2 cellular contexts compared by ENCODE assay signal in the genomic region with DNA sequence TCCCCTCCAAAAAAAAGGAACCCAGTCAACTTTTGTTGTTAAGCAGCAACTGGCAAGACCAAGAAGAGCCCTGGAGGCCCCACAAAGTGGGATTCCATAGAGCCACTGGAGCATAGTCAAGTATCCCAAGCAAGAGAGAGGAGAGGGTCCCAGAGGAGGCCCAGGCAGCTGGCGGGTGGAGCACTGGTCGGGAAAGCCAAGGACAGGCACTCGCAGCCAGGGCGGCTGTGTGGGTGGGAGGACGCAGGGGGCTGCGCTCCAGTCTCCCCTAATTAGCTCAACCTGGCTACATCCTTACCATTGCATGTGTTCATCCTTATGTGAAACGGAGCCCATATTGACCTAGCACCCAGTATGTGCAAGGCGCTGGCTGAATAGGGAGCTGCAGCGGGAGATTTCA.
TF ChIP-seq lines count a peak whose summit lies in the region.

No MANE protein-coding gene starts in this region.

TF ChIP-seq in SK-N-SH, 30 proteins besides CTCF, POLR2A, EP300 and RAD21:
- TF ChIP-seq USF1 (IDR thresholded peaks at IDR 0.05; ENCODE audit: borderline replicate concordance, low read depth), result no peak
- no peak for TF ChIP-seq MXI1 (IDR thresholded peaks at IDR 0.05; ENCODE audit: low read depth, low read length)
- TF ChIP-seq CHD2 (IDR thresholded peaks at IDR 0.05; ENCODE audit: low read length, partially characterized antibody), result no peak
- TF ChIP-seq TAF1 (IDR thresholded peaks at IDR 0.05; ENCODE audit: borderline replicate concordance, low read depth, low read length), result no peak
- no peak for TF ChIP-seq SIN3A (IDR thresholded peaks at IDR 0.05; ENCODE audit: borderline replicate concordance, low read depth, low read length)
- no peak for TF ChIP-seq NRF1 (IDR thresholded peaks at IDR 0.05; ENCODE audit: low read depth, low read length)

TF ChIP-seq in SK-N-SH treated with all-trans-retinoic acid at 6 μM for 48 hours, 23 proteins besides CTCF, POLR2A, EP300 and RAD21 (continued from another document):
- TF ChIP-seq TSHZ2 (CRISPR knock-in tag; IDR thresholded peaks at IDR 0.05) (no peak), PATZ1 (CRISPR knock-in tag; IDR thresholded peaks at IDR 0.05; ENCODE audit: borderline replicate concordance) (no peak), TCF4 (CRISPR knock-in tag; IDR thresholded peaks at IDR 0.05; ENCODE audit: borderline replicate concordance) (no peak), ZFP30 (CRISPR knock-in tag; IDR thresholded peaks at IDR 0.05) (no peak), CSDC2 (CRISPR knock-in tag; IDR thresholded peaks at IDR 0.05) (no peak), ZNF8 (CRISPR knock-in tag; IDR thresholded peaks at IDR 0.05) (no peak), ZNF565 (CRISPR knock-in tag; conservative IDR thresholded peaks at IDR 0.05; ENCODE audit: low read depth) (no peak)
- TF ChIP-seq, protein P1, sequence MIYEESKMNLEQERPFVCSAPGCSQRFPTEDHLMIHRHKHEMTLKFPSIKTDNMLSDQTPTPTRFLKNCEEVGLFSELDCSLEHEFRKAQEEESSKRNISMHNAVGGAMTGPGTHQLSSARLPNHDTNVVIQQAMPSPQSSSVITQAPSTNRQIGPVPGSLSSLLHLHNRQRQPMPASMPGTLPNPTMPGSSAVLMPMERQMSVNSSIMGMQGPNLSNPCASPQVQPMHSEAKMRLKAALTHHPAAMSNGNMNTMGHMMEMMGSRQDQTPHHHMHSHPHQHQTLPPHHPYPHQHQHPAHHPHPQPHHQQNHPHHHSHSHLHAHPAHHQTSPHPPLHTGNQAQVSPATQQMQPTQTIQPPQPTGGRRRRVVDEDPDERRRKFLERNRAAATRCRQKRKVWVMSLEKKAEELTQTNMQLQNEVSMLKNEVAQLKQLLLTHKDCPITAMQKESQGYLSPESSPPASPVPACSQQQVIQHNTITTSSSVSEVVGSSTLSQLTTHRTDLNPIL (CRISPR knock-in tag; IDR thresholded peaks at IDR 0.05; ENCODE audit: low read depth), result no peak
